In genomic region chrX:83759872-83760271, GRCh38 we compare ENCODE assay signal across 9 cellular contexts.
DNase-seq lines count a peak whose midpoint lies in the region; ATAC-seq and TF ChIP-seq lines count a peak whose summit lies in the region.
"Had no signal": no experiment of that assay in that cellular context is flagged by ENCODE, and none has a peak within 500 bp of the region (broad histone marks: within the 10 kb centered on the region; RNA-seq: fewer than 3 reads in every experiment).

No MANE protein-coding gene starts in this region.

- peak; percentile 12 for TF ChIP-seq CTCF in lower lobe of right lung (IDR thresholded peaks at IDR 0.05)

- peak; percentile 4 for DNase-seq in GDM1 (lab: John Stamatoyannopoulos, UW)
- peak; percentile 12 for DNase-seq in SK-N-MC (ENCODE audit: low read depth, low spot score)
- no peak for DNase-seq in lower lobe of right lung
- DNase-seq in stimulated activated CD4-positive, alpha-beta T cell treated with anti-CD3 and anti-CD28 coated beads, Interleukin-2, amount 100 ng/mL, for 48 hours: no peak
- DNase-seq in stimulated activated CD4-positive, alpha-beta T cell treated with anti-CD3 and anti-CD28 coated beads, Interleukin-12 subunit alpha, Interleukin-12 subunit beta, amount 100 ng/mL, for 4 hours: no peak
- DNase-seq in activated CD4-positive, alpha-beta T cell treated with anti-CD3 and anti-CD28 coated beads, Interleukin-2, amount 50 U/mL, for 48 hours: no peak
- DNase-seq: T-helper 17 cell had no signal

- H3K27me3 ChIP-seq in lower lobe of right lung (ENCODE audit: low read depth): no peaks in the 10 kb centered on the region

- no peak overlapping the region for H3K9ac ChIP-seq in SK-N-MC (ENCODE audit: insufficient read length)

- H3K36me3 ChIP-seq in SK-N-MC (ENCODE audit: insufficient read depth, low read length): no peaks in the 10 kb centered on the region
- H3K36me3 ChIP-seq in lower lobe of right lung: no peaks in the 10 kb centered on the region

- no peaks in the 10 kb centered on the region for H3K4me1 ChIP-seq in lower lobe of right lung

- ATAC-seq in HG03378 (IDR thresholded peaks at IDR 0.05; ENCODE audit: unreplicated experiment) (peak; percentile 61), lower lobe of right lung (no peak), HG03520 (IDR thresholded peaks at IDR 0.05; ENCODE audit: unreplicated experiment) (no peak)
- ATAC-seq: T-helper 17 cell had no signal

- intact Hi-C loops in lower lobe of right lung (cut with DNase I): no loop called here

- H3K4me3 ChIP-seq in SK-N-MC (no peak overlapping the region), lower lobe of right lung (no peak overlapping the region)

- H3K27ac ChIP-seq in SK-N-MC: no peak overlapping the region
- H3K27ac ChIP-seq in lower lobe of right lung: no peak overlapping the region

- H3K9me3 ChIP-seq in SK-N-MC (ENCODE audit: low read depth, low read length) (no peaks in the 10 kb centered on the region), lower lobe of right lung (no peaks in the 10 kb centered on the region)

Comparison
In these comparisons a context has a peak if more than half of its experiments do, and no peak if none do; other contexts are left out.
1. DNase-seq: peak in GDM1 (single experiment) and SK-N-MC (single experiment); none in lower lobe of right lung (single experiment), stimulated activated CD4-positive, alpha-beta T cell treated with anti-CD3 and anti-CD28 coated beads, Interleukin-2, amount 100 ng/mL, for 48 hours (0 of 2), stimulated activated CD4-positive, alpha-beta T cell treated with anti-CD3 and anti-CD28 coated beads, Interleukin-12 subunit alpha, Interleukin-12 subunit beta, amount 100 ng/mL, for 4 hours (single experiment) and activated CD4-positive, alpha-beta T cell treated with anti-CD3 and anti-CD28 coated beads, Interleukin-2, amount 50 U/mL, for 48 hours (0 of 2).